ENCODE assay signal across 8 cellular contexts in the genomic region with DNA sequence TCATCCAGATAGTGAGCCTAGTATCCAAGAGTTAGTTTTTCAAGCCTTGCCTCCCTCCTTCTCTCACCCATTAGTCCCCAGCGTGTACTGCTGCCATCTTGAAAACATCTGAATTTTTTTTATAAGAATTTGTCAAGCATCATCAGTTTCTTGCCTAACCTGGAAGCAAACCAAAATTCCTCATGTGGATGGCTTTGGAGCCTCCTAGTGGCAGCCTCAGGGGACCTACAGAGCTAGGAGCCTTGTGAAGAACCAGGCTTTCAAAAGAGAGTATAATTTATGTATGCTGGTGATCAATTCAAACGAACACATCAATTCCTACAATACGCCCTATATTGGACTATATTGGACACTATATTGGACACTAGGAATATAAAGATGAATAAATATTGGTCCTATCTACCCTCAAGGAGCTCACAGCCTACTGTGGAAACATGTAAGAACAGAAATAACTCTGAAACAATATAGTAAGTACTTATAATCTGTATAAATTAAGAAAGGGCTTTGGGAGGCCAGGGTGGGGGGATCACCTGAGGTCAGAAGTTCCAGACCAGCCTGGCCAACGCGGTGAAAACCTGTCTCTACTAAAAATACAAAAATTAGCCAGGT.
A peak's percentile ranks its signal among the peaks of the same experiment; 100 is the strongest.
DNase-seq lines count a peak whose midpoint lies in the region; ATAC-seq and TF ChIP-seq lines count a peak whose summit lies in the region.

No MANE protein-coding gene starts in this region.

- H3K27ac ChIP-seq in heart left ventricle = no peak overlapping the region
- H3K27ac ChIP-seq in trophoblast cell (ENCODE audit: low read depth, low read length) = no peak overlapping the region

- H3K4ac ChIP-seq in trophoblast cell (ENCODE audit: low read depth, low read length) = no peak overlapping the region

- H3K79me1 ChIP-seq in trophoblast cell (ENCODE audit: low read length) = no peaks in the 10 kb centered on the region

- WGBS in heart left ventricle, 4 donors = 27 to 43% (median 38%) methylated on average over 5 of the region's 5 CpGs
- no CpG with 5 or more reads among the region's 5 CpGs for WGBS in trophoblast cell (ENCODE audit: extremely low coverage, insufficient coverage, insufficient read length)

- DNase-seq in heart left ventricle = no peak
- no peak for DNase-seq in left cardiac atrium
- peak; percentile 1 for DNase-seq in NCI-H2196 treated with DMSO at 0.1 percent for 48 hours (lab: John Stamatoyannopoulos, UW; ENCODE audit: unreplicated experiment)
- DNase-seq in epidermal melanocyte (ENCODE audit: insufficient read length, low spot score) = peak; percentile 85
- peak; percentile 17 to 58 for DNase-seq in trophoblast cell
- no peak for DNase-seq in T1000 (lab: John Stamatoyannopoulos, UW)

- no peak overlapping the region for H3K4me3 ChIP-seq in heart left ventricle
- H3K4me3 ChIP-seq in trophoblast cell (ENCODE audit: low read depth, low read length) = no peak overlapping the region

- no peak overlapping the region for H2AK5ac ChIP-seq in trophoblast cell (ENCODE audit: low read length)

- H3K36me3 ChIP-seq in heart left ventricle = no peaks in the 10 kb centered on the region
- no peaks in the 10 kb centered on the region for H3K36me3 ChIP-seq in trophoblast cell (ENCODE audit: control insufficient read depth in 1 of 2, insufficient read depth in 2 of 2, low read length in 2 of 2)

- H3K27me3 ChIP-seq in heart left ventricle = peaks cover 0 to 7% (median 0%) of the 10 kb centered on the region in 9 donors
- no peaks in the 10 kb centered on the region for H3K27me3 ChIP-seq in trophoblast cell (ENCODE audit: insufficient read depth, low read length)

- H3K4me2 ChIP-seq in trophoblast cell (ENCODE audit: low read length) = no peak overlapping the region

- no peak overlapping the region for H3K18ac ChIP-seq in trophoblast cell (ENCODE audit: low read length)

- peak in 1 of 4 donors; percentile 42 for ATAC-seq in heart left ventricle
- ATAC-seq in left cardiac atrium = no peak
- ATAC-seq in GM18867 (IDR thresholded peaks at IDR 0.05; ENCODE audit: unreplicated experiment) = no peak
- no peak for ATAC-seq in HG02798 (IDR thresholded peaks at IDR 0.05; ENCODE audit: poor library complexity, unreplicated experiment)

- no peaks in the 10 kb centered on the region for H3K79me2 ChIP-seq in trophoblast cell (ENCODE audit: control insufficient read depth, insufficient read depth, low read length, poor library complexity)

- intact Hi-C loops in heart left ventricle (cut with DNase I) = loop anchor here in 8 of 10 donors (2.0 to 10.0 kb wide), 4 partner anchors 705 to 747 kb away; no protein-coding TSS in a partner anchor
- intact Hi-C loops in left cardiac atrium (cut with DNase I) = no loop called here

- no peak overlapping the region for H3K14ac ChIP-seq in trophoblast cell (ENCODE audit: low read length)

- H2BK12ac ChIP-seq in trophoblast cell (ENCODE audit: low read length) = no peak overlapping the region

- no peak overlapping the region for H2BK120ac ChIP-seq in trophoblast cell (ENCODE audit: insufficient read depth, low read length, poor library complexity)

- H3K9me3 ChIP-seq in heart left ventricle (no peaks in the 10 kb centered on the region), trophoblast cell (ENCODE audit: insufficient read depth, low read depth, low read length) (no peaks in the 10 kb centered on the region)

- no peak overlapping the region for H2BK5ac ChIP-seq in trophoblast cell (ENCODE audit: low read depth, low read length, poor library complexity)

- H3K9ac ChIP-seq in trophoblast cell (ENCODE audit: low read length) = no peak overlapping the region

- H3K4me1 ChIP-seq in heart left ventricle (no peaks in the 10 kb centered on the region), trophoblast cell (ENCODE audit: control insufficient read depth in 1 of 2, insufficient read depth in 2 of 2, low read length in 2 of 2) (no peaks in the 10 kb centered on the region)

- H4K12ac ChIP-seq in trophoblast cell (ENCODE audit: low read depth, low read length) = no peak overlapping the region

- no peak overlapping the region for H4K8ac ChIP-seq in trophoblast cell (ENCODE audit: low read depth, low read length)

- H2AFZ ChIP-seq in trophoblast cell (ENCODE audit: insufficient read depth, low read length, poor library complexity) = no peak overlapping the region

- TF ChIP-seq CTCF in heart left ventricle (IDR thresholded peaks at IDR 0.05) = peak in 10 of 12 donors; percentile 9 to 57 (median 44)

- H4K91ac ChIP-seq in trophoblast cell (ENCODE audit: low read depth, low read length) = no peak overlapping the region

- no peak for TF ChIP-seq POLR2A in heart left ventricle (IDR thresholded peaks at IDR 0.05)

- H3K23ac ChIP-seq in trophoblast cell (ENCODE audit: low read length) = no peak overlapping the region

Comparison
In these comparisons a context has a peak if more than half of its experiments do, and no peak if none do; other contexts are left out.
1. intact Hi-C loops: an anchor here in heart left ventricle (2.0 to 10.0 kb wide); none called in left cardiac atrium.
2. DNase-seq: peak in NCI-H2196 treated with DMSO at 0.1 percent for 48 hours (single experiment), epidermal melanocyte (single experiment) and trophoblast cell (2 of 2); none in heart left ventricle (0 of 5), left cardiac atrium (single experiment) and T1000 (single experiment).